Comparison of ENCODE assay signal across 8 cellular contexts in the genomic region with DNA sequence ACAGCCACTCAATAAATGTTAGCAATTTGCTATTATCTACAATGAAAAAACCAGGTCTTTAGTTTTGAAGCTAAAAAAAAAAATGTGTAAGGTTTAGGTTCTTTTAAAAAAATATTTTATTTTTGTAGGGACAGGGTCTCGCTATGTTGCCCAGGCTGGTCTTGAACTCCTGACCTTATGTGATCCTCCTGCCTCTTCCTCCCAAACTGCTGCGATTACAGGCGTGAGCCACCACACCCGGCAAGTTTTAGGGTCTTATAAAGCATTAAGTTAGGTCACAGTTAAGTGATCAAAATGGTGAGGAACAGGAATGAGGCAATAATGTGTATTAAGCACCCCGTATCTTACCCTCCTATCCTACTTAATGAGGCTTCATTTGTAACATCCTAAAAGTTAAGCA. TPM values are rescaled to one million over a fixed set of nuclear protein-coding genes. Genes with fewer than 3 reads are reported as not detected.
DNase-seq lines count a peak whose midpoint lies in the region; ATAC-seq and TF ChIP-seq lines count a peak whose summit lies in the region.

No MANE protein-coding gene starts in this region.

- ATAC-seq in GM21737 (IDR thresholded peaks at IDR 0.05; ENCODE audit: unreplicated experiment), result no peak

- peaks cover 8% of the 10 kb centered on the region for H3K36me3 Mint-ChIP-seq in activated naive CD4-positive, alpha-beta T cell treated with anti-CD3 and anti-CD28 coated beads, Interleukin-2, amount 50 U/mL, for 24 hours

- no peaks in the 10 kb centered on the region for H3K27me3 Mint-ChIP-seq in activated naive CD4-positive, alpha-beta T cell treated with anti-CD3 and anti-CD28 coated beads, Interleukin-2, amount 50 U/mL, for 24 hours

- peak overlapping the region; percentile 72 for H3K4me2 ChIP-seq in KMS-11

- no peak for DNase-seq in activated naive CD4-positive, alpha-beta T cell treated with Interleukin-2 at 50 U/mL for 16 hours
- DNase-seq in dorsolateral prefrontal cortex (no peak), cortex of kidney (lab: John Stamatoyannopoulos, UW) (no peak), iPS-NIHi11 (ENCODE audit: low spot score) (no peak)

- peaks cover 58% of the 10 kb centered on the region for H3K79me2 ChIP-seq in KMS-11 (ENCODE audit: insufficient read depth, low read depth)

- intact Hi-C loops in dorsolateral prefrontal cortex (cut with DNase I), result no loop called here

- TF ChIP-seq CTCF in KMS-11 (conservative IDR thresholded peaks at IDR 0.05; ENCODE audit: low read depth, low read length), result no peak
- TF ChIP-seq CTCF in dorsolateral prefrontal cortex (IDR thresholded peaks at IDR 0.05 in 54 of 56, conservative IDR thresholded peaks at IDR 0.05 in 2 of 56; ENCODE audit: low read depth in 1 of 56, partially characterized antibody in 56 of 56), result no peak

- no peaks in the 10 kb centered on the region for H3K9me3 Mint-ChIP-seq in activated naive CD4-positive, alpha-beta T cell treated with anti-CD3 and anti-CD28 coated beads, Interleukin-2, amount 50 U/mL, for 24 hours

- no peak overlapping the region for H3K4me3 ChIP-seq in KMS-11 (IDR thresholded peaks at IDR 0.05; ENCODE audit: insufficient read depth, low read depth, low read length)
- H3K4me3 ChIP-seq in dorsolateral prefrontal cortex, result peak overlapping the region; percentile 61 to 99 (median 91)
- peak overlapping the region; percentile 97 for H3K4me3 ChIP-seq in neuron (ENCODE audit: low read length)

- peak overlapping the region; percentile 94 for H3K27ac ChIP-seq in KMS-11
- peak overlapping the region in 10 of 59 donors; percentile 74 to 94 (median 82) for H3K27ac ChIP-seq in dorsolateral prefrontal cortex

- peak overlapping the region; percentile 99 for H3K4me3 Mint-ChIP-seq in activated naive CD4-positive, alpha-beta T cell treated with anti-CD3 and anti-CD28 coated beads, Interleukin-2, amount 50 U/mL, for 24 hours

- peaks cover 44% of the 10 kb centered on the region for H3K4me1 Mint-ChIP-seq in activated naive CD4-positive, alpha-beta T cell treated with anti-CD3 and anti-CD28 coated beads, Interleukin-2, amount 50 U/mL, for 24 hours

- no peaks in the 10 kb centered on the region for H3K27me3 ChIP-seq in KMS-11 (ENCODE audit: insufficient read depth, low read depth)
- no peaks in the 10 kb centered on the region for H3K27me3 ChIP-seq in dorsolateral prefrontal cortex
- no peaks in the 10 kb centered on the region for H3K27me3 ChIP-seq in neuron (ENCODE audit: insufficient read depth, low read length)

- H3K27ac Mint-ChIP-seq in activated naive CD4-positive, alpha-beta T cell treated with anti-CD3 and anti-CD28 coated beads, Interleukin-2, amount 50 U/mL, for 24 hours, result peak overlapping the region; percentile 99

- peak overlapping the region; percentile 95 for H3K9ac ChIP-seq in KMS-11

- H3K4me1 ChIP-seq in KMS-11 (ENCODE audit: low read depth, poor library complexity, severe bottlenecking) (peaks cover 24% of the 10 kb centered on the region), neuron (ENCODE audit: insufficient read depth, low read length) (peaks cover 10% of the 10 kb centered on the region)

- H4K20me1 ChIP-seq in KMS-11 (ENCODE audit: insufficient read depth), result no peaks in the 10 kb centered on the region

- peak overlapping the region; percentile 96 for H2AFZ ChIP-seq in KMS-11 (ENCODE audit: low read depth)
- H2AFZ ChIP-seq in neuron (ENCODE audit: low read depth, low read length), result peak overlapping the region; percentile 93

- H3K36me3 ChIP-seq in KMS-11 (ENCODE audit: insufficient read depth) (no peaks in the 10 kb centered on the region), neuron (ENCODE audit: insufficient read depth, low read length) (peaks cover 18% of the 10 kb centered on the region)

- peaks cover 7% of the 10 kb centered on the region for H3K9me3 ChIP-seq in neuron (ENCODE audit: low read length)

RNA-seq across cellular contexts. Expression of a gene that starts 0.8 kb away (rescaled TPM):
- 10 to 100 TPM; 29.3 to 77.1 (median 44.6) TPM for total RNA-seq in dorsolateral prefrontal cortex
